Comparison of ENCODE assay signal across 14 cellular contexts in genomic region chr2:1972948-1973347, GRCh38.
"Had no signal": no experiment of that assay in that cellular context is flagged by ENCODE, and none has a peak within 500 bp of the region (broad histone marks: within the 10 kb centered on the region; RNA-seq: fewer than 3 reads in every experiment).

No MANE protein-coding gene starts in this region.

- H3K27ac ChIP-seq: breast epithelium, right atrium auricular region had no signal

- H3K4me1 ChIP-seq: breast epithelium, right atrium auricular region had no signal

- H3K9me3 ChIP-seq: breast epithelium, right atrium auricular region, suprapubic skin had no signal

- H3K36me3 ChIP-seq: breast epithelium, right atrium auricular region, suprapubic skin had no signal

- DNase-seq: activated CD4-positive, alpha-beta T cell treated with anti-CD3 and anti-CD28 coated beads, Interleukin-2, amount 10 ng/mL, durations not matched to agents 7 days and 5 days; activated CD8-positive, alpha-beta memory T cell treated with anti-CD3 and anti-CD28 coated beads, Interleukin-2, amount 50 U/mL, for 48 hours; activated gamma-delta T cell; activated T-cell treated with anti-CD3 and anti-CD28 coated beads, Interleukin-2, amount 50 U/mL, for 72 hours; erythroblast; stimulated activated CD4-positive, alpha-beta T cell treated with anti-CD3 and anti-CD28 coated beads, Interleukin-4, amount 100 ng/mL, for 24 hours; stimulated activated naive CD8-positive, alpha-beta T cell treated with anti-CD3 and anti-CD28 coated beads, Interleukin-15, Interleukin-2, amounts not matched to agents 100 U/mL and 50 U/mL, for 24 hours; trophoblast cell had no signal

- ATAC-seq: activated naive CD4-positive, alpha-beta T cell treated with anti-CD3 and anti-CD28 coated beads, Interleukin-2, amount 50 U/mL, for 72 hours; activated T-cell treated with anti-CD3 and anti-CD28 coated beads, Interleukin-2, amount 50 U/mL, for 72 hours; natural killer cell treated with Interleukin-12 subunit alpha and Interleukin-12 subunit beta and Interleukin-15 and Interleukin-18, amount 100 ng/mL, for 72 hours; stimulated activated naive CD8-positive, alpha-beta T cell treated with anti-CD3 and anti-CD28 coated beads, Interleukin-15, Interleukin-2, amounts not matched to agents 100 U/mL and 50 U/mL, for 24 hours had no signal

- H3K4me3 ChIP-seq: breast epithelium, right atrium auricular region, skin epidermis, suprapubic skin had no signal

- H3K27me3 ChIP-seq: breast epithelium, right atrium auricular region, suprapubic skin had no signal
